In genomic region chr9:75589497-75589896, GRCh38 we compare ENCODE assay signal across 4 cellular contexts.
"Had no signal": no experiment of that assay in that cellular context is flagged by ENCODE, and none has a peak within 500 bp of the region (broad histone marks: within the 10 kb centered on the region; RNA-seq: fewer than 3 reads in every experiment).

No MANE protein-coding gene starts in this region.

- H2AFZ ChIP-seq: GM23248 had no signal

- H3K9ac ChIP-seq: GM23248 had no signal

- H3K27ac Mint-ChIP-seq: H9 had no signal

- DNase-seq: H9, HCEC 1CT, IMR-90 had no signal

- H3K4me3 Mint-ChIP-seq: H9 had no signal

- H3K27ac ChIP-seq: GM23248 had no signal

- H3K4me3 ChIP-seq: GM23248 had no signal
